Comparison of ENCODE assay signal across 1 cellular context in the genomic region with DNA sequence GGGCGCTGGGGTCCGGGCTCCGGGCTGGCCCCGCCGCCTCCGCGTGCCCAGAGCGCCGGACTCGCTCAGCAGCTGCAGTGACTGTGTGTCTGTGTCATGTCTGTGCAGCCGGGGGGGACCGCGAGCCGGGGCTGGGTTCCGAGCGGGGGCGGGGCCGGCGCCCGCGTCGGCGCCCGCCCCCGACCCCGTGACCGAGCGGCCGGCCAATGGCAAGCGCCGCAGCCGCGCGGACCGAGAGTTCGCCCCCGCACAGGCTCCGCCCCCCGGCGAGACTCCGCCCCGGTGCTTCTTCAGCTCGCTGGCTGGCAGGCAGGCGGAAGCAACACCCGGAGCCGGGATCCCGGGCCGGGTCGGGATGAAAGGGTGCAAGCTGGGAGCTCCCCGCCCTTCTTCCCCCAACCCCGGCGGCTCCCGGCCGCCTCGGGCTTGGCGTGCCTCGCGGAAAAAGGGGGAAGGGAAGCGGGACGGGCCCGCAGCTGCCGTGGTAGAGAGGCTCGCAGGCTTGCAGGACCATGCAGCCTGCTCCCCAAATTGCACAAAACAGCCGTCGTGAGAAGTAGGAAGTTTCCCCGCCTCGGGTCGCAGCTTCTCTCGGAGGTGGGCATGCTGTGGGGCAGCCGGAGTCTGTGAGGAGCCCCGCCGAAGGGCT.
TF ChIP-seq lines count a peak whose summit lies in the region.

No MANE protein-coding gene starts in this region.

TF ChIP-seq in HepG2, 621 proteins besides CTCF, POLR2A, EP300 and RAD21 (continued from another document and continues in another):
- TF ChIP-seq, protein P1, sequence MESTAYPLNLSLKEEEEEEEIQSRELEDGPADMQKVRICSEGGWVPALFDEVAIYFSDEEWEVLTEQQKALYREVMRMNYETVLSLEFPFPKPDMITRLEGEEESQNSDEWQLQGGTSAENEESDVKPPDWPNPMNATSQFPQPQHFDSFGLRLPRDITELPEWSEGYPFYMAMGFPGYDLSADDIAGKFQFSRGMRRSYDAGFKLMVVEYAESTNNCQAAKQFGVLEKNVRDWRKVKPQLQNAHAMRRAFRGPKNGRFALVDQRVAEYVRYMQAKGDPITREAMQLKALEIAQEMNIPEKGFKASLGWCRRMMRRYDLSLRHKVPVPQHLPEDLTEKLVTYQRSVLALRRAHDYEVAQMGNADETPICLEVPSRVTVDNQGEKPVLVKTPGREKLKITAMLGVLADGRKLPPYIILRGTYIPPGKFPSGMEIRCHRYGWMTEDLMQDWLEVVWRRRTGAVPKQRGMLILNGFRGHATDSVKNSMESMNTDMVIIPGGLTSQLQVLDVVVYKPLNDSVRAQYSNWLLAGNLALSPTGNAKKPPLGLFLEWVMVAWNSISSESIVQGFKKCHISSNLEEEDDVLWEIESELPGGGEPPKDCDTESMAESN (CRISPR knock-in tag; conservative IDR thresholded peaks at IDR 0.05) = 0 out of 2 replicates have a peak, but pooled peaks have one; percentile 21
- TF ChIP-seq YY1 (IDR thresholded peaks at IDR 0.05; ENCODE audit: insufficient read depth, insufficient replicate concordance, low read depth, low read length) (peak; percentile 33), HNF4G (IDR thresholded peaks at IDR 0.05; ENCODE audit: borderline replicate concordance, low read depth, low read length) (peak; percentile 30; the same call in 1 of the 2 replicates), HNF4G (CRISPR knock-in tag; IDR thresholded peaks at IDR 0.05; ENCODE audit: borderline replicate concordance, low read depth) (no peak), GABPB1 (CRISPR knock-in tag; IDR thresholded peaks at IDR 0.05) (peak; percentile 72; the same call in 1 of the 2 replicates), ZMYM4 (CRISPR knock-in tag; IDR thresholded peaks at IDR 0.05) (peak; percentile 59; the same call in 1 of the 2 replicates), GATAD1 (CRISPR knock-in tag; IDR thresholded peaks at IDR 0.05) (0 out of 2 replicates have a peak, but pooled peaks have one; percentile 29), ZNF430 (CRISPR knock-in tag; IDR thresholded peaks at IDR 0.05) (0 out of 2 replicates have a peak, but pooled peaks have one; percentile 22), NPAS2 (CRISPR knock-in tag; IDR thresholded peaks at IDR 0.05; ENCODE audit: borderline replicate concordance) (no peak), ZFP1 (CRISPR knock-in tag; IDR thresholded peaks at IDR 0.05) (no peak), ZNF749 (CRISPR knock-in tag; IDR thresholded peaks at IDR 0.05; ENCODE audit: borderline replicate concordance) (peak; percentile 44; the same call in 1 of the 2 replicates), SPEN (CRISPR knock-in tag; IDR thresholded peaks at IDR 0.05; ENCODE audit: low read depth) (peak; percentile 31; the same call in 1 of the 2 replicates), ZNF24 (IDR thresholded peaks at IDR 0.05) (no peak), ZNF777 (CRISPR knock-in tag; IDR thresholded peaks at IDR 0.05) (peak; percentile 76), HNRNPLL (IDR thresholded peaks at IDR 0.05; ENCODE audit: low read depth, low read length, poor library complexity, severe bottlenecking) (peak; percentile 51), ZNF746 (CRISPR knock-in tag; IDR thresholded peaks at IDR 0.05) (0 out of 2 replicates have a peak, but pooled peaks have one; percentile 26), ZNF143 (CRISPR knock-in tag; IDR thresholded peaks at IDR 0.05) (peak; percentile 23; the same call in 1 of the 2 replicates), TAF1 (CRISPR knock-in tag; IDR thresholded peaks at IDR 0.05) (peak; percentile 62; the same call in 1 of the 2 replicates), MEIS2 (CRISPR knock-in tag; IDR thresholded peaks at IDR 0.05) (peak; percentile 24; the same call in 1 of the 2 replicates), ZNF296 (CRISPR knock-in tag; conservative IDR thresholded peaks at IDR 0.05) (no peak), YEATS4 (CRISPR knock-in tag; IDR thresholded peaks at IDR 0.05; ENCODE audit: borderline replicate concordance) (peak; percentile 63; the same call in 1 of the 2 replicates), XRCC5 (optimal IDR thresholded peaks at IDR 0.05; ENCODE audit: low read length) (peak; percentile 72), ZNF788 (CRISPR knock-in tag; IDR thresholded peaks at IDR 0.05; ENCODE audit: borderline replicate concordance) (peak; percentile 44; the same call in 1 of the 2 replicates), RBM39 (IDR thresholded peaks at IDR 0.05; ENCODE audit: low read depth, low read length, poor library complexity, severe bottlenecking) (peak; percentile 32), NFKB2 (CRISPR knock-in tag; IDR thresholded peaks at IDR 0.05; ENCODE audit: borderline replicate concordance) (peak; percentile 69; the same call in 1 of the 2 replicates), PHF21A (CRISPR knock-in tag; IDR thresholded peaks at IDR 0.05) (0 out of 2 replicates have a peak, but pooled peaks have one; percentile 21), RORA (CRISPR knock-in tag; IDR thresholded peaks at IDR 0.05) (no peak), POLR2G (IDR thresholded peaks at IDR 0.05; ENCODE audit: low read depth, low read length) (peak; percentile 59), ZSCAN20 (CRISPR knock-in tag; IDR thresholded peaks at IDR 0.05; ENCODE audit: borderline replicate concordance) (0 out of 2 replicates have a peak, but pooled peaks have one; percentile 65)
- TF ChIP-seq, protein P2, sequence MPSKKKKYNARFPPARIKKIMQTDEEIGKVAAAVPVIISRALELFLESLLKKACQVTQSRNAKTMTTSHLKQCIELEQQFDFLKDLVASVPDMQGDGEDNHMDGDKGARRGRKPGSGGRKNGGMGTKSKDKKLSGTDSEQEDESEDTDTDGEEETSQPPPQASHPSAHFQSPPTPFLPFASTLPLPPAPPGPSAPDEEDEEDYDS (CRISPR knock-in tag; IDR thresholded peaks at IDR 0.05) = peak; percentile 81
- TF ChIP-seq, protein P3, sequence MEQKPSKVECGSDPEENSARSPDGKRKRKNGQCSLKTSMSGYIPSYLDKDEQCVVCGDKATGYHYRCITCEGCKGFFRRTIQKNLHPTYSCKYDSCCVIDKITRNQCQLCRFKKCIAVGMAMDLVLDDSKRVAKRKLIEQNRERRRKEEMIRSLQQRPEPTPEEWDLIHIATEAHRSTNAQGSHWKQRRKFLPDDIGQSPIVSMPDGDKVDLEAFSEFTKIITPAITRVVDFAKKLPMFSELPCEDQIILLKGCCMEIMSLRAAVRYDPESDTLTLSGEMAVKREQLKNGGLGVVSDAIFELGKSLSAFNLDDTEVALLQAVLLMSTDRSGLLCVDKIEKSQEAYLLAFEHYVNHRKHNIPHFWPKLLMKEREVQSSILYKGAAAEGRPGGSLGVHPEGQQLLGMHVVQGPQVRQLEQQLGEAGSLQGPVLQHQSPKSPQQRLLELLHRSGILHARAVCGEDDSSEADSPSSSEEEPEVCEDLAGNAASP (CRISPR knock-in tag; IDR thresholded peaks at IDR 0.05; ENCODE audit: borderline replicate concordance) = peak; percentile 46; the same call in 1 of the 2 replicates
- TF ChIP-seq, protein P4, sequence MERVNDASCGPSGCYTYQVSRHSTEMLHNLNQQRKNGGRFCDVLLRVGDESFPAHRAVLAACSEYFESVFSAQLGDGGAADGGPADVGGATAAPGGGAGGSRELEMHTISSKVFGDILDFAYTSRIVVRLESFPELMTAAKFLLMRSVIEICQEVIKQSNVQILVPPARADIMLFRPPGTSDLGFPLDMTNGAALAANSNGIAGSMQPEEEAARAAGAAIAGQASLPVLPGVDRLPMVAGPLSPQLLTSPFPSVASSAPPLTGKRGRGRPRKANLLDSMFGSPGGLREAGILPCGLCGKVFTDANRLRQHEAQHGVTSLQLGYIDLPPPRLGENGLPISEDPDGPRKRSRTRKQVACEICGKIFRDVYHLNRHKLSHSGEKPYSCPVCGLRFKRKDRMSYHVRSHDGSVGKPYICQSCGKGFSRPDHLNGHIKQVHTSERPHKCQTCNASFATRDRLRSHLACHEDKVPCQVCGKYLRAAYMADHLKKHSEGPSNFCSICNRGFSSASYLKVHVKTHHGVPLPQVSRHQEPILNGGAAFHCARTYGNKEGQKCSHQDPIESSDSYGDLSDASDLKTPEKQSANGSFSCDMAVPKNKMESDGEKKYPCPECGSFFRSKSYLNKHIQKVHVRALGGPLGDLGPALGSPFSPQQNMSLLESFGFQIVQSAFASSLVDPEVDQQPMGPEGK (CRISPR knock-in tag; IDR thresholded peaks at IDR 0.05) = peak; percentile 59
- TF ChIP-seq, protein P5, sequence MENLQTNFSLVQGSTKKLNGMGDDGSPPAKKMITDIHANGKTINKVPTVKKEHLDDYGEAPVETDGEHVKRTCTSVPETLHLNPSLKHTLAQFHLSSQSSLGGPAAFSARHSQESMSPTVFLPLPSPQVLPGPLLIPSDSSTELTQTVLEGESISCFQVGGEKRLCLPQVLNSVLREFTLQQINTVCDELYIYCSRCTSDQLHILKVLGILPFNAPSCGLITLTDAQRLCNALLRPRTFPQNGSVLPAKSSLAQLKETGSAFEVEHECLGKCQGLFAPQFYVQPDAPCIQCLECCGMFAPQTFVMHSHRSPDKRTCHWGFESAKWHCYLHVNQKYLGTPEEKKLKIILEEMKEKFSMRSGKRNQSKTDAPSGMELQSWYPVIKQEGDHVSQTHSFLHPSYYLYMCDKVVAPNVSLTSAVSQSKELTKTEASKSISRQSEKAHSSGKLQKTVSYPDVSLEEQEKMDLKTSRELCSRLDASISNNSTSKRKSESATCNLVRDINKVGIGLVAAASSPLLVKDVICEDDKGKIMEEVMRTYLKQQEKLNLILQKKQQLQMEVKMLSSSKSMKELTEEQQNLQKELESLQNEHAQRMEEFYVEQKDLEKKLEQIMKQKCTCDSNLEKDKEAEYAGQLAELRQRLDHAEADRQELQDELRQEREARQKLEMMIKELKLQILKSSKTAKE (CRISPR knock-in tag; IDR thresholded peaks at IDR 0.05; ENCODE audit: borderline replicate concordance) = peak; percentile 24; the same call in 1 of the 2 replicates
- TF ChIP-seq, protein P6, sequence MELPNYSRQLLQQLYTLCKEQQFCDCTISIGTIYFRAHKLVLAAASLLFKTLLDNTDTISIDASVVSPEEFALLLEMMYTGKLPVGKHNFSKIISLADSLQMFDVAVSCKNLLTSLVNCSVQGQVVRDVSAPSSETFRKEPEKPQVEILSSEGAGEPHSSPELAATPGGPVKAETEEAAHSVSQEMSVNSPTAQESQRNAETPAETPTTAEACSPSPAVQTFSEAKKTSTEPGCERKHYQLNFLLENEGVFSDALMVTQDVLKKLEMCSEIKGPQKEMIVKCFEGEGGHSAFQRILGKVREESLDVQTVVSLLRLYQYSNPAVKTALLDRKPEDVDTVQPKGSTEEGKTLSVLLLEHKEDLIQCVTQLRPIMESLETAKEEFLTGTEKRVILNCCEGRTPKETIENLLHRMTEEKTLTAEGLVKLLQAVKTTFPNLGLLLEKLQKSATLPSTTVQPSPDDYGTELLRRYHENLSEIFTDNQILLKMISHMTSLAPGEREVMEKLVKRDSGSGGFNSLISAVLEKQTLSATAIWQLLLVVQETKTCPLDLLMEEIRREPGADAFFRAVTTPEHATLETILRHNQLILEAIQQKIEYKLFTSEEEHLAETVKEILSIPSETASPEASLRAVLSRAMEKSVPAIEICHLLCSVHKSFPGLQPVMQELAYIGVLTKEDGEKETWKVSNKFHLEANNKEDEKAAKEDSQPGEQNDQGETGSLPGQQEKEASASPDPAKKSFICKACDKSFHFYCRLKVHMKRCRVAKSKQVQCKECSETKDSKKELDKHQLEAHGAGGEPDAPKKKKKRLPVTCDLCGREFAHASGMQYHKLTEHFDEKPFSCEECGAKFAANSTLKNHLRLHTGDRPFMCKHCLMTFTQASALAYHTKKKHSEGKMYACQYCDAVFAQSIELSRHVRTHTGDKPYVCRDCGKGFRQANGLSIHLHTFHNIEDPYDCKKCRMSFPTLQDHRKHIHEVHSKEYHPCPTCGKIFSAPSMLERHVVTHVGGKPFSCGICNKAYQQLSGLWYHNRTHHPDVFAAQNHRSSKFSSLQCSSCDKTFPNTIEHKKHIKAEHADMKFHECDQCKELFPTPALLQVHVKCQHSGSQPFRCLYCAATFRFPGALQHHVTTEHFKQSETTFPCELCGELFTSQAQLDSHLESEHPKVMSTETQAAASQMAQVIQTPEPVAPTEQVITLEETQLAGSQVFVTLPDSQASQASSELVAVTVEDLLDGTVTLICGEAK (IDR thresholded peaks at IDR 0.05) = no peak
- TF ChIP-seq, protein P6 (CRISPR knock-in tag; IDR thresholded peaks at IDR 0.05) = 0 out of 2 replicates have a peak, but pooled peaks have one; percentile 30
- TF ChIP-seq, protein P7, sequence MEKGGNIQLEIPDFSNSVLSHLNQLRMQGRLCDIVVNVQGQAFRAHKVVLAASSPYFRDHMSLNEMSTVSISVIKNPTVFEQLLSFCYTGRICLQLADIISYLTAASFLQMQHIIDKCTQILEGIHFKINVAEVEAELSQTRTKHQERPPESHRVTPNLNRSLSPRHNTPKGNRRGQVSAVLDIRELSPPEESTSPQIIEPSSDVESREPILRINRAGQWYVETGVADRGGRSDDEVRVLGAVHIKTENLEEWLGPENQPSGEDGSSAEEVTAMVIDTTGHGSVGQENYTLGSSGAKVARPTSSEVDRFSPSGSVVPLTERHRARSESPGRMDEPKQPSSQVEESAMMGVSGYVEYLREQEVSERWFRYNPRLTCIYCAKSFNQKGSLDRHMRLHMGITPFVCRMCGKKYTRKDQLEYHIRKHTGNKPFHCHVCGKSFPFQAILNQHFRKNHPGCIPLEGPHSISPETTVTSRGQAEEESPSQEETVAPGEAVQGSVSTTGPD (CRISPR knock-in tag; IDR thresholded peaks at IDR 0.05) = no peak
